ENCODE assay signal across 10 cellular contexts in genomic region chr2:231685349-231686191, GRCh38. TPM values are rescaled to one million over a fixed set of nuclear protein-coding genes. Genes with fewer than 3 reads are reported as not detected.
DNase-seq lines count a peak whose midpoint lies in the region; TF ChIP-seq lines count a peak whose summit lies in the region.
"Had no signal": no experiment of that assay in that cellular context is flagged by ENCODE, and none has a peak within 500 bp of the region (broad histone marks: within the 10 kb centered on the region; RNA-seq: fewer than 3 reads in every experiment).

No MANE protein-coding gene starts in this region.

- no peaks in the 10 kb centered on the region for H3K36me3 Mint-ChIP-seq in T-helper 2 cell treated with Interferon-gamma antibody and Interleukin-4, amounts not matched to agents 5 μg/mL and 100 μg/mL, for 36 hours (ENCODE audit: low read depth)
- H3K36me3 Mint-ChIP-seq: activated naive CD8-positive, alpha-beta T cell had no signal

- H3K9me3 Mint-ChIP-seq in T-helper 2 cell treated with Interferon-gamma antibody and Interleukin-4, amounts not matched to agents 5 μg/mL and 100 μg/mL, for 36 hours = no peaks in the 10 kb centered on the region

- H3K9me3 ChIP-seq in Karpas-422 (ENCODE audit: low read length) = no peaks in the 10 kb centered on the region
- H3K9me3 ChIP-seq: neutrophil had no signal

- H4K20me1 ChIP-seq in Karpas-422 (ENCODE audit: insufficient read depth, low read depth, low read length) = no peaks in the 10 kb centered on the region

- peak overlapping the region; percentile 100 for H3K4me2 ChIP-seq in Karpas-422 (ENCODE audit: low read depth, low read length, poor library complexity, severe bottlenecking)

- peaks cover 12% of the 10 kb centered on the region for H3K27me3 Mint-ChIP-seq in T-helper 2 cell treated with Interferon-gamma antibody and Interleukin-4, amounts not matched to agents 5 μg/mL and 100 μg/mL, for 36 hours (ENCODE audit: low read depth)

- H3K4me3 ChIP-seq in Karpas-422 (ENCODE audit: low read length) = peak overlapping the region; percentile 76
- no peak overlapping the region for H3K4me3 ChIP-seq in brain microvascular endothelial cell (ENCODE audit: low read depth, low read length)

- in situ Hi-C loops in brain microvascular endothelial cell (cut with HindIII; ENCODE audit: low pct_ligation_motif_present, low sequenced_read_pairs) = no loop called here

- no peak overlapping the region for H3K4me3 Mint-ChIP-seq in T-helper 2 cell treated with Interferon-gamma antibody and Interleukin-4, amounts not matched to agents 5 μg/mL and 100 μg/mL, for 36 hours
- H3K4me3 Mint-ChIP-seq: activated naive CD8-positive, alpha-beta T cell had no signal

- no peaks in the 10 kb centered on the region for H3K36me3 ChIP-seq in Karpas-422 (ENCODE audit: insufficient read depth, low read length)
- no peaks in the 10 kb centered on the region for H3K36me3 ChIP-seq in brain microvascular endothelial cell (replicated peaks)
- H3K36me3 ChIP-seq: neutrophil had no signal

- no peaks in the 10 kb centered on the region for H3K9me2 ChIP-seq in Karpas-422 (replicated peaks; ENCODE audit: insufficient read depth, low read length)

- H3K27ac ChIP-seq in Karpas-422 (ENCODE audit: low read length) (peak overlapping the region; percentile 97), brain microvascular endothelial cell (no peak overlapping the region)
- H3K27ac ChIP-seq: neutrophil had no signal

- peak; percentile 20 for TF ChIP-seq CTCF in GM10266 (IDR thresholded peaks at IDR 0.05; ENCODE audit: control insufficient read depth, insufficient read depth, low read depth, missing control alignments)
- peak; percentile 50 for TF ChIP-seq CTCF in brain microvascular endothelial cell (IDR thresholded peaks at IDR 0.05; ENCODE audit: low read depth, low read length, missing control alignments)

- H3K27ac Mint-ChIP-seq in T-helper 2 cell treated with Interferon-gamma antibody and Interleukin-4, amounts not matched to agents 5 μg/mL and 100 μg/mL, for 36 hours = no peak overlapping the region
- H3K27ac Mint-ChIP-seq: activated naive CD8-positive, alpha-beta T cell had no signal

- peaks cover 33% of the 10 kb centered on the region for H3K79me2 ChIP-seq in Karpas-422 (ENCODE audit: low read length)

- DNase-seq in GM10266 (ENCODE audit: extremely low spot score) (no peak), Karpas-422 (peak; percentile 93), brain microvascular endothelial cell (no peak), occipital lobe (lab: John Stamatoyannopoulos, UW) (peak; percentile 80), NCI-H1105 (lab: John Stamatoyannopoulos, UW) (no peak)
- no peak for DNase-seq in activated T-cell treated with anti-CD3 and anti-CD28 coated beads, Interleukin-2, amount 50 U/mL, for 1 hour
- DNase-seq in T-helper 2 cell treated with Interferon-gamma antibody and Interleukin-4, amounts not matched to agents 5 μg/mL and 100 μg/mL, for 36 hours (ENCODE audit: low spot score) = no peak
- DNase-seq: T1000 had no signal

- H3K4me1 ChIP-seq in Karpas-422 (ENCODE audit: low read length) = peaks cover 70% of the 10 kb centered on the region

- H3K4me1 Mint-ChIP-seq in T-helper 2 cell treated with Interferon-gamma antibody and Interleukin-4, amounts not matched to agents 5 μg/mL and 100 μg/mL, for 36 hours (ENCODE audit: low read depth) = peaks cover 10% of the 10 kb centered on the region

- no peak overlapping the region for H2AFZ ChIP-seq in Karpas-422 (ENCODE audit: low read length)

- H3K27me3 ChIP-seq in Karpas-422 (ENCODE audit: low read length) = no peaks in the 10 kb centered on the region
- H3K27me3 ChIP-seq in brain microvascular endothelial cell (replicated peaks) = no peaks in the 10 kb centered on the region

- H3K9ac ChIP-seq in Karpas-422 (ENCODE audit: low read length) = peak overlapping the region; percentile 97

RNA-seq across cellular contexts. Expression of gene PTMA, which starts 22.8 kb away (rescaled TPM):
- 1,532 and 1,657 TPM in 2 replicates for total RNA-seq in Karpas-422 (2014; rRNA removed; shearing (Covaris generic); ENCODE audit: low replicate concordance)
- 647 TPM for total RNA-seq in occipital lobe

Comparison
In these comparisons a context has a peak if more than half of its experiments do, and no peak if none do; other contexts are left out.
1. DNase-seq: peak in Karpas-422 (single experiment) and occipital lobe (single experiment); none in GM10266 (single experiment), brain microvascular endothelial cell (single experiment), activated T-cell treated with anti-CD3 and anti-CD28 coated beads, Interleukin-2, amount 50 U/mL, for 1 hour (single experiment), NCI-H1105 (single experiment) and T-helper 2 cell treated with Interferon-gamma antibody and Interleukin-4, amounts not matched to agents 5 μg/mL and 100 μg/mL, for 36 hours (single experiment).